ENCODE assay signal across 10 cellular contexts in the genomic region with DNA sequence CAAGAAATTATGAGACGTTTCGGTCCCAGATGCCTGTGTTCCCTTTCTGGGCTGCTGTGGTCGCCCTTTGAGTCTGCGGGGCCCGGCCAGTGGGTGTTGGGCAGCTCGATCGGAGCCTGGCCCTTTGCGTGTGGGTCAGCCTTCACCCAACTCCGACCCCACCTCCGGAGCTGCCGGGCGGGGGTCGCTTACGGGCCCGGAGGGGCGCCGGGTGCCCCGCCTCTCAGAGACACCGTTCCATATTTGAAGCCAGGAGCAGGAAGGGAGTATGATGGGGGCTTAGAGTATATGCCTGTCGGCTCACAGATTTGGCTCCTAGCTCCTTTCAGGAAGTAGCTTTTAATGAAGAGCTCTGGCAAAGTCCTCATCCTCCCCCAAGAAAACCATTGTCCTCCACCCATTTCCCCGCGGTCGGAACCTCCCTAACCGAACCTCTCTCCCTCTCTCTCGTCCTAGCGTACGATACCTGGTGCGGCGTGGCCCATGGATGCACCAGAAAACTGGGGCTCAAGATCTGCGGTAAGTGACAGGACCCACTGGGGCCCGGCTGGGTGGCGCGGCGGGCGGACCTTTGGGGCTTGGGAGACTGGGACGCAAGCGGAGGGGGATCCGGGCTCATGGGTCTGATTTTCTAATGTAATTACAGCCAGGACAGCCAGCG. TPM values are rescaled to one million over a fixed set of nuclear protein-coding genes. Genes with fewer than 3 reads are reported as not detected.
DNase-seq lines count a peak whose midpoint lies in the region; ATAC-seq and TF ChIP-seq lines count a peak whose summit lies in the region.
"Had no signal": no experiment of that assay in that cellular context is flagged by ENCODE, and none has a peak within 500 bp of the region (broad histone marks: within the 10 kb centered on the region; RNA-seq: fewer than 3 reads in every experiment).

No MANE protein-coding gene starts in this region.

- DNase-seq in activated T-cell treated with anti-CD3 and anti-CD28 coated beads, Interleukin-2, amount 50 U/mL, for 24 hours = peak; percentile 39
- DNase-seq in activated T-cell treated with anti-CD3 and anti-CD28 coated beads for 4 hours = no peak
- DNase-seq in activated CD8-positive, alpha-beta T cell treated with anti-CD3 and anti-CD28 coated beads for 36 hours = no peak
- peak; percentile 72 for DNase-seq in spleen
- DNase-seq in upper lobe of right lung = no peak
- DNase-seq in UCSD-AML1 (lab: John Stamatoyannopoulos, UW; ENCODE audit: unreplicated experiment) = no peak
- DNase-seq: SJCRH30 had no signal

- 10 to 16% (median 11%) methylated on average over 36 to 39 of the region's 39 CpGs for WGBS in spleen, 5 donors

- H3K27ac ChIP-seq in iPS-18a (ENCODE audit: low read length) (no peak overlapping the region), spleen (no peak overlapping the region), upper lobe of right lung (no peak overlapping the region)
- H3K27ac ChIP-seq: SJCRH30 had no signal

- H3K9ac ChIP-seq in iPS-18a (ENCODE audit: low read length) = no peak overlapping the region

- no peak overlapping the region for H3K27ac Mint-ChIP-seq in activated T-cell treated with anti-CD3 and anti-CD28 coated beads, Interleukin-2, amount 50 U/mL, for 24 hours
- H3K27ac Mint-ChIP-seq in activated CD8-positive, alpha-beta T cell treated with anti-CD3 and anti-CD28 coated beads for 36 hours = no peak overlapping the region

- no peaks in the 10 kb centered on the region for H3K36me3 ChIP-seq in iPS-18a (ENCODE audit: control insufficient read depth, low read depth, low read length)
- H3K36me3 ChIP-seq in spleen = no peaks in the 10 kb centered on the region
- H3K36me3 ChIP-seq in upper lobe of right lung = no peaks in the 10 kb centered on the region

- peak overlapping the region; percentile 50 for H3K4me3 Mint-ChIP-seq in activated T-cell treated with anti-CD3 and anti-CD28 coated beads, Interleukin-2, amount 50 U/mL, for 24 hours
- peak overlapping the region; percentile 48 for H3K4me3 Mint-ChIP-seq in activated CD8-positive, alpha-beta T cell treated with anti-CD3 and anti-CD28 coated beads for 36 hours

- H3K9me3 Mint-ChIP-seq in activated T-cell treated with anti-CD3 and anti-CD28 coated beads, Interleukin-2, amount 50 U/mL, for 24 hours = no peaks in the 10 kb centered on the region
- H3K9me3 Mint-ChIP-seq in activated CD8-positive, alpha-beta T cell treated with anti-CD3 and anti-CD28 coated beads for 36 hours = no peaks in the 10 kb centered on the region

- TF ChIP-seq POLR2A in spleen (IDR thresholded peaks at IDR 0.05) = no peak

- no peaks in the 10 kb centered on the region for H3K9me3 ChIP-seq in iPS-18a (ENCODE audit: control insufficient read depth, low read depth, low read length)
- no peaks in the 10 kb centered on the region for H3K9me3 ChIP-seq in spleen
- no peaks in the 10 kb centered on the region for H3K9me3 ChIP-seq in upper lobe of right lung
- H3K9me3 ChIP-seq: SJCRH30 had no signal

- H3K4me3 ChIP-seq in iPS-18a (ENCODE audit: low read length) (peak overlapping the region; percentile 56), spleen (peak overlapping the region in 7 of 8 donors; percentile 1 to 67 (median 27)), upper lobe of right lung (no peak overlapping the region)
- H3K4me3 ChIP-seq: SJCRH30 had no signal

- no peak for TF ChIP-seq CTCF in activated CD8-positive, alpha-beta T cell treated with anti-CD3 and anti-CD28 coated beads for 36 hours (IDR thresholded peaks at IDR 0.05)
- no peak for TF ChIP-seq CTCF in spleen (IDR thresholded peaks at IDR 0.05 in 8 of 11, conservative IDR thresholded peaks at IDR 0.05 in 3 of 11)
- no peak for TF ChIP-seq CTCF in upper lobe of right lung (IDR thresholded peaks at IDR 0.05)

- peaks cover 49% of the 10 kb centered on the region for H3K4me1 Mint-ChIP-seq in activated T-cell treated with anti-CD3 and anti-CD28 coated beads, Interleukin-2, amount 50 U/mL, for 24 hours (ENCODE audit: low read depth)
- peaks cover 40% of the 10 kb centered on the region for H3K4me1 Mint-ChIP-seq in activated CD8-positive, alpha-beta T cell treated with anti-CD3 and anti-CD28 coated beads for 36 hours (ENCODE audit: low read depth)

- CTCF ChIA-PET in activated CD8-positive, alpha-beta T cell treated with anti-CD3 and anti-CD28 coated beads for 36 hours (lab: Charles Lee) = interaction anchor here (1.0 to 3.1 kb wide), 13 partner anchors 9 to 460 kb away, joined by 3 to 20 read pairs (median 5); a partner anchor contains a TSS

- peaks cover 49% of the 10 kb centered on the region for H3K4me1 ChIP-seq in iPS-18a (ENCODE audit: control insufficient read depth, low read depth, low read length)
- H3K4me1 ChIP-seq in spleen = peaks cover 48 to 73% (median 67%) of the 10 kb centered on the region in 6 donors
- peaks cover 54% of the 10 kb centered on the region for H3K4me1 ChIP-seq in upper lobe of right lung
- H3K4me1 ChIP-seq: SJCRH30 had no signal

- POLR2A ChIA-PET in activated CD8-positive, alpha-beta T cell treated with anti-CD3 and anti-CD28 coated beads for 36 hours (lab: Charles Lee) = no interaction called here

- H3K27me3 ChIP-seq in iPS-18a (ENCODE audit: control insufficient read depth, insufficient read depth, low read length) (peaks cover 93% of the 10 kb centered on the region), spleen (replicated peaks in 1 of 7) (peaks cover 26 to 100% (median 90%) of the 10 kb centered on the region in 7 donors), upper lobe of right lung (peaks cover 88% of the 10 kb centered on the region)
- H3K27me3 ChIP-seq: SJCRH30 had no signal

- intact Hi-C loops in activated CD8-positive, alpha-beta T cell treated with anti-CD3 and anti-CD28 coated beads for 36 hours (cut with micrococcal nuclease) = no loop called here
- intact Hi-C loops in spleen (cut with DNase I; ENCODE audit: low total_unique reads) = no loop called here
- intact Hi-C loops in upper lobe of right lung (cut with DNase I) = no loop called here

- peaks cover 95% of the 10 kb centered on the region for H3K27me3 Mint-ChIP-seq in activated T-cell treated with anti-CD3 and anti-CD28 coated beads, Interleukin-2, amount 50 U/mL, for 24 hours
- H3K27me3 Mint-ChIP-seq in activated CD8-positive, alpha-beta T cell treated with anti-CD3 and anti-CD28 coated beads for 36 hours = peaks cover 78% of the 10 kb centered on the region

- no peak for ATAC-seq in activated CD8-positive, alpha-beta T cell treated with anti-CD3 and anti-CD28 coated beads for 36 hours
- ATAC-seq in upper lobe of right lung = no peak
- no peak for ATAC-seq in GM21723 (IDR thresholded peaks at IDR 0.05; ENCODE audit: unreplicated experiment)

- H3K36me3 Mint-ChIP-seq in activated T-cell treated with anti-CD3 and anti-CD28 coated beads, Interleukin-2, amount 50 U/mL, for 24 hours (ENCODE audit: low read depth) = no peaks in the 10 kb centered on the region
- no peaks in the 10 kb centered on the region for H3K36me3 Mint-ChIP-seq in activated CD8-positive, alpha-beta T cell treated with anti-CD3 and anti-CD28 coated beads for 36 hours (ENCODE audit: low read depth)

RNA-seq across cellular contexts. Expression of a gene that starts 5.1 kb away (rescaled TPM):
- 1 to 10 TPM; 1.3 to 2.5 TPM for total RNA-seq in activated CD8-positive, alpha-beta T cell treated with anti-CD3 and anti-CD28 coated beads for 36 hours
- total RNA-seq in spleen (1 to 10 TPM in 1 of 7 donors, under 1 TPM in 3, not detected in 3; 0.11 to 1.4 (median 0.45) TPM), upper lobe of right lung (not detected)
- under 1 TPM; 0.08 to 0.16 (median 0.13) TPM for polyA plus RNA-seq in spleen
- total RNA-seq: NCI-H460 had no signal

RNA-seq across cellular contexts. Expression of a gene that starts 51.6 kb away (rescaled TPM):
- not detected for total RNA-seq in activated CD8-positive, alpha-beta T cell treated with anti-CD3 and anti-CD28 coated beads for 36 hours
- total RNA-seq in spleen (not detected), upper lobe of right lung (5.6 TPM)
- under 1 TPM in 1 of 3 donors, not detected in 2; 0.14 TPM for polyA plus RNA-seq in spleen
- total RNA-seq: NCI-H460 had no signal

Comparison
In these comparisons a context has a peak if more than half of its experiments do, and no peak if none do; other contexts are left out.
1. DNase-seq: peak in activated T-cell treated with anti-CD3 and anti-CD28 coated beads, Interleukin-2, amount 50 U/mL, for 24 hours (single experiment) and spleen (single experiment); none in activated T-cell treated with anti-CD3 and anti-CD28 coated beads for 4 hours (single experiment), activated CD8-positive, alpha-beta T cell treated with anti-CD3 and anti-CD28 coated beads for 36 hours (single experiment), upper lobe of right lung (single experiment) and UCSD-AML1 (single experiment).